Comparison of ENCODE assay signal across 1 cellular context in the genomic region with DNA sequence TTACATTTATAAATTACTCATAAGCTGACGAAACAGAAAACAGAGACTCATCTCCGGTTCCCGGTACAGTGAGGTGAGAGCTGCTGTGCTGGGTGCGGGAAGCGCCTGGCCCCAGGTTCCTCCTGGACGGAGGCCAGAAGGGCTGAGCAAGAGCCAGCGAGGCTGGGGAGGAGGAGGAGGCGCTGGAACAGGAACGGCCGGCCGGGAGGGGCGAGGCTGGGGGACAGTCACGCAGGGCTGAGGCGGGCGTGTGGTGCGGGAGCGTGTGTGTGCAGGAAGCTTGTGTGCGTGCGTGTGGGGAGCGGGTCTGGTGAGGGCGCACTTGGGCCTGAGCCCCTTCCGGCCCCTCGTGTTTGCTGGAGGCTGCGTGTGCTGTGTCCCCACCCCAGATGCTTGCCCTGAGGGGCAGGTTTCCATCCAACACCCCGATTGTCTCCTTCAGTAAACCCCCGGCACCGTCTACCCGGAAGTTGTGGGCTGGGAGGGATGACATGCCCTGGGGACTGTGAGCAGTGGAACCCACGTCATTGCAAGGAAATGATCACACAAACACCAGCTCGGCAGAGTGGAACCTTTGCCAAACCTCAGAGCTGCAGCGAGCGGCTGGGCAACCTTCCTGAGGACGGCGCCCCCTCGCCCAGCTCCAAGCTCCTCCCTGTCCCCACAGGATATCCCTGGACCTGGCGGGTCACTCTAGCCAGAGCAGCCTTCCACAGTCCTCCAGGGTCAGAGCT.
TF ChIP-seq lines count a peak whose summit lies in the region.

No MANE protein-coding gene starts in this region.

TF ChIP-seq in GM12878, 131 proteins besides CTCF, POLR2A, EP300 and RAD21 (continued from another document and continues in another):
- TF ChIP-seq MYB (IDR thresholded peaks at IDR 0.05; ENCODE audit: borderline replicate concordance, low read depth, low read length): no peak
- TF ChIP-seq PML (IDR thresholded peaks at IDR 0.05; ENCODE audit: low read length): no peak
- TF ChIP-seq, protein P1, sequence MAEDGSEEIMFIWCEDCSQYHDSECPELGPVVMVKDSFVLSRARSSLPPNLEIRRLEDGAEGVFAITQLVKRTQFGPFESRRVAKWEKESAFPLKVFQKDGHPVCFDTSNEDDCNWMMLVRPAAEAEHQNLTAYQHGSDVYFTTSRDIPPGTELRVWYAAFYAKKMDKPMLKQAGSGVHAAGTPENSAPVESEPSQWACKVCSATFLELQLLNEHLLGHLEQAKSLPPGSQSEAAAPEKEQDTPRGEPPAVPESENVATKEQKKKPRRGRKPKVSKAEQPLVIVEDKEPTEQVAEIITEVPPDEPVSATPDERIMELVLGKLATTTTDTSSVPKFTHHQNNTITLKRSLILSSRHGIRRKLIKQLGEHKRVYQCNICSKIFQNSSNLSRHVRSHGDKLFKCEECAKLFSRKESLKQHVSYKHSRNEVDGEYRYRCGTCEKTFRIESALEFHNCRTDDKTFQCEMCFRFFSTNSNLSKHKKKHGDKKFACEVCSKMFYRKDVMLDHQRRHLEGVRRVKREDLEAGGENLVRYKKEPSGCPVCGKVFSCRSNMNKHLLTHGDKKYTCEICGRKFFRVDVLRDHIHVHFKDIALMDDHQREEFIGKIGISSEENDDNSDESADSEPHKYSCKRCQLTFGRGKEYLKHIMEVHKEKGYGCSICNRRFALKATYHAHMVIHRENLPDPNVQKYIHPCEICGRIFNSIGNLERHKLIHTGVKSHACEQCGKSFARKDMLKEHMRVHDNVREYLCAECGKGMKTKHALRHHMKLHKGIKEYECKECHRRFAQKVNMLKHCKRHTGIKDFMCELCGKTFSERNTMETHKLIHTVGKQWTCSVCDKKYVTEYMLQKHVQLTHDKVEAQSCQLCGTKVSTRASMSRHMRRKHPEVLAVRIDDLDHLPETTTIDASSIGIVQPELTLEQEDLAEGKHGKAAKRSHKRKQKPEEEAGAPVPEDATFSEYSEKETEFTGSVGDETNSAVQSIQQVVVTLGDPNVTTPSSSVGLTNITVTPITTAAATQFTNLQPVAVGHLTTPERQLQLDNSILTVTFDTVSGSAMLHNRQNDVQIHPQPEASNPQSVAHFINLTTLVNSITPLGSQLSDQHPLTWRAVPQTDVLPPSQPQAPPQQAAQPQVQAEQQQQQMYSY (CRISPR knock-in tag; IDR thresholded peaks at IDR 0.05): no peak
- no peak for TF ChIP-seq RFX5 (IDR thresholded peaks at IDR 0.05; ENCODE audit: low read depth, low read length)
- TF ChIP-seq EZH2 (IDR thresholded peaks at IDR 0.05; ENCODE audit: borderline replicate concordance, control insufficient read depth, low read depth, low read length): no peak
- TF ChIP-seq HDGF (IDR thresholded peaks at IDR 0.05): peak; percentile 96
- TF ChIP-seq ZNF217 (IDR thresholded peaks at IDR 0.05): no peak; the same call in 1 of the 2 replicates
- no peak for TF ChIP-seq TARDBP (IDR thresholded peaks at IDR 0.05; ENCODE audit: borderline replicate concordance)
- TF ChIP-seq STAT1 (conservative IDR thresholded peaks at IDR 0.05): no peak
- TF ChIP-seq IKZF2 (IDR thresholded peaks at IDR 0.05): peak; percentile 76 to 83; a peak in 3 of 4 replicates
- peak; percentile 66 for TF ChIP-seq DPF2 (IDR thresholded peaks at IDR 0.05)
- TF ChIP-seq TBL1XR1 (IDR thresholded peaks at IDR 0.05; ENCODE audit: low read depth, low read length): no peak
- TF ChIP-seq EED (IDR thresholded peaks at IDR 0.05; ENCODE audit: low read depth): peak; percentile 53; the same call in 1 of the 2 replicates
- peak; percentile 78 for TF ChIP-seq POLR2AphosphoS5 (IDR thresholded peaks at IDR 0.05; ENCODE audit: low read length)
- TF ChIP-seq BRCA1 (IDR thresholded peaks at IDR 0.05; ENCODE audit: low read depth, low read length): no peak
- 0 out of 2 replicates have a peak, but pooled peaks have one; percentile 39 for TF ChIP-seq WRNIP1 (IDR thresholded peaks at IDR 0.05; ENCODE audit: borderline replicate concordance, low read depth, low read length)
- TF ChIP-seq, protein P2, sequence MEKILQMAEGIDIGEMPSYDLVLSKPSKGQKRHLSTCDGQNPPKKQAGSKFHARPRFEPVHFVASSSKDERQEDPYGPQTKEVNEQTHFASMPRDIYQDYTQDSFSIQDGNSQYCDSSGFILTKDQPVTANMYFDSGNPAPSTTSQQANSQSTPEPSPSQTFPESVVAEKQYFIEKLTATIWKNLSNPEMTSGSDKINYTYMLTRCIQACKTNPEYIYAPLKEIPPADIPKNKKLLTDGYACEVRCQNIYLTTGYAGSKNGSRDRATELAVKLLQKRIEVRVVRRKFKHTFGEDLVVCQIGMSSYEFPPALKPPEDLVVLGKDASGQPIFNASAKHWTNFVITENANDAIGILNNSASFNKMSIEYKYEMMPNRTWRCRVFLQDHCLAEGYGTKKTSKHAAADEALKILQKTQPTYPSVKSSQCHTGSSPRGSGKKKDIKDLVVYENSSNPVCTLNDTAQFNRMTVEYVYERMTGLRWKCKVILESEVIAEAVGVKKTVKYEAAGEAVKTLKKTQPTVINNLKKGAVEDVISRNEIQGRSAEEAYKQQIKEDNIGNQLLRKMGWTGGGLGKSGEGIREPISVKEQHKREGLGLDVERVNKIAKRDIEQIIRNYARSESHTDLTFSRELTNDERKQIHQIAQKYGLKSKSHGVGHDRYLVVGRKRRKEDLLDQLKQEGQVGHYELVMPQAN (conservative IDR thresholded peaks at IDR 0.05): peak; percentile 53; the same call in 1 of the 2 replicates
- TF ChIP-seq ZNF24 (IDR thresholded peaks at IDR 0.05): 0 out of 2 replicates have a peak, but pooled peaks have one; percentile 29
- TF ChIP-seq NBN (IDR thresholded peaks at IDR 0.05): no peak; the same call in none of the 2 replicates
- TF ChIP-seq, protein P3, sequence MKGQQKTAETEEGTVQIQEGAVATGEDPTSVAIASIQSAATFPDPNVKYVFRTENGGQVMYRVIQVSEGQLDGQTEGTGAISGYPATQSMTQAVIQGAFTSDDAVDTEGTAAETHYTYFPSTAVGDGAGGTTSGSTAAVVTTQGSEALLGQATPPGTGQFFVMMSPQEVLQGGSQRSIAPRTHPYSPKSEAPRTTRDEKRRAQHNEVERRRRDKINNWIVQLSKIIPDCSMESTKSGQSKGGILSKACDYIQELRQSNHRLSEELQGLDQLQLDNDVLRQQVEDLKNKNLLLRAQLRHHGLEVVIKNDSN (IDR thresholded peaks at IDR 0.05; ENCODE audit: borderline replicate concordance, extremely low read length, insufficient read depth, low read depth, low read length): no peak
- no peak for TF ChIP-seq FOXM1 (IDR thresholded peaks at IDR 0.05; ENCODE audit: low read depth, low read length)
- peak; percentile 33; the same call in 1 of the 2 replicates for TF ChIP-seq RCOR1 (conservative IDR thresholded peaks at IDR 0.05; ENCODE audit: low read depth, low read length)
- no peak for TF ChIP-seq RBBP5 (conservative IDR thresholded peaks at IDR 0.05)
- TF ChIP-seq STAT3 (IDR thresholded peaks at IDR 0.05; ENCODE audit: low read depth, low read length): peak; percentile 58; the same call in 1 of the 2 replicates
- TF ChIP-seq SPI1 (IDR thresholded peaks at IDR 0.05; ENCODE audit: borderline replicate concordance, insufficient read depth, low read depth, low read length): no peak; the same call in 1 of the 2 replicates
- 0 out of 2 replicates have a peak, but pooled peaks have one; percentile 12 for TF ChIP-seq MTA3 (IDR thresholded peaks at IDR 0.05; ENCODE audit: borderline replicate concordance, low read length)
- peak; percentile 74; the same call in 1 of the 2 replicates for TF ChIP-seq CBFB (IDR thresholded peaks at IDR 0.05; ENCODE audit: low read depth)
- TF ChIP-seq NFYA (IDR thresholded peaks at IDR 0.05; ENCODE audit: borderline replicate concordance, low read depth, low read length): no peak
- TF ChIP-seq SMARCA5 (IDR thresholded peaks at IDR 0.05): peak; percentile 37
- no peak for TF ChIP-seq ZNF384 (IDR thresholded peaks at IDR 0.05; ENCODE audit: borderline replicate concordance, low read depth, low read length)
- TF ChIP-seq JUND (IDR thresholded peaks at IDR 0.05; ENCODE audit: low read depth, low read length): 0 out of 2 replicates have a peak, but pooled peaks have one; percentile 17
- TF ChIP-seq BCL3 (IDR thresholded peaks at IDR 0.05; ENCODE audit: borderline replicate concordance, insufficient read depth, low read depth, low read length, poor library complexity, severe bottlenecking): peak; percentile 40
- no peak for TF ChIP-seq ATF3 (IDR thresholded peaks at IDR 0.05; ENCODE audit: borderline replicate concordance, extremely low read depth, low read depth, low read length)
- TF ChIP-seq BHLHE40 (IDR thresholded peaks at IDR 0.05; ENCODE audit: borderline replicate concordance in 1 of 2, low read depth in 2 of 2, low read length in 1 of 2): peak; percentile 68 to 76; a peak in 3 of 4 replicates
- no peak for TF ChIP-seq REST (IDR thresholded peaks at IDR 0.05; ENCODE audit: low read depth, low read length)
- TF ChIP-seq SREBF1 (IDR thresholded peaks at IDR 0.05; ENCODE audit: low read length): no peak
- TF ChIP-seq, protein P4, sequence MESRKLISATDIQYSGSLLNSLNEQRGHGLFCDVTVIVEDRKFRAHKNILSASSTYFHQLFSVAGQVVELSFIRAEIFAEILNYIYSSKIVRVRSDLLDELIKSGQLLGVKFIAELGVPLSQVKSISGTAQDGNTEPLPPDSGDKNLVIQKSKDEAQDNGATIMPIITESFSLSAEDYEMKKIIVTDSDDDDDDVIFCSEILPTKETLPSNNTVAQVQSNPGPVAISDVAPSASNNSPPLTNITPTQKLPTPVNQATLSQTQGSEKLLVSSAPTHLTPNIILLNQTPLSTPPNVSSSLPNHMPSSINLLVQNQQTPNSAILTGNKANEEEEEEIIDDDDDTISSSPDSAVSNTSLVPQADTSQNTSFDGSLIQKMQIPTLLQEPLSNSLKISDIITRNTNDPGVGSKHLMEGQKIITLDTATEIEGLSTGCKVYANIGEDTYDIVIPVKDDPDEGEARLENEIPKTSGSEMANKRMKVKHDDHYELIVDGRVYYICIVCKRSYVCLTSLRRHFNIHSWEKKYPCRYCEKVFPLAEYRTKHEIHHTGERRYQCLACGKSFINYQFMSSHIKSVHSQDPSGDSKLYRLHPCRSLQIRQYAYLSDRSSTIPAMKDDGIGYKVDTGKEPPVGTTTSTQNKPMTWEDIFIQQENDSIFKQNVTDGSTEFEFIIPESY (IDR thresholded peaks at IDR 0.05): no peak
- TF ChIP-seq BMI1 (IDR thresholded peaks at IDR 0.05; ENCODE audit: borderline replicate concordance): no peak; the same call in 1 of the 2 replicates
- TF ChIP-seq RELB (IDR thresholded peaks at IDR 0.05; ENCODE audit: low read depth): no peak; the same call in none of the 2 replicates
- TF ChIP-seq POLR2AphosphoS2 (IDR thresholded peaks at IDR 0.05; ENCODE audit: low read depth, low read length): no peak; the same call in 1 of the 2 replicates
